ENCODE assay signal across 10 cellular contexts in the genomic region with DNA sequence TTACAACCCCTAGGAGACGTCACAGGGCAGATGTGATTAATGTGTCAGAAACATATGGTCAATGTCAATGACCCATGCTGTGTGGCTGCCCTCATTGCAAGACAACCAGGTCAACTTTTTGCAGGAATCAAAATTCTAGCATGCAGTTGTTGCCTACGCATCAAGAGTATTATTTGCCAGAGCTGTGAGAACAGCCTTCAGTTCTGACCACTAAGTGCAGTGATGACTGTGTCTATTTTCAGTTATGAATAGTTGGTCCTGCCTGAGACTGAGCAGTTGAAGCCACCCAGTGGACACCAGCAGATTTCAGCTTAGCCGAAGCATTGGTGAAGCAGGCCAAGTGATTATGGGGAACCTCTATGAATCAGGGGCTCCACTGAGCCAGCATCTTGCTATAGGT. TPM values are rescaled to one million over a fixed set of nuclear protein-coding genes. Genes with fewer than 3 reads are reported as not detected.
DNase-seq lines count a peak whose midpoint lies in the region; ATAC-seq and TF ChIP-seq lines count a peak whose summit lies in the region.
"Had no signal": no experiment of that assay in that cellular context is flagged by ENCODE, and none has a peak within 500 bp of the region (broad histone marks: within the 10 kb centered on the region; RNA-seq: fewer than 3 reads in every experiment).

No MANE protein-coding gene starts in this region.

- no peaks in the 10 kb centered on the region for H3K9me3 ChIP-seq in tibial artery
- no peaks in the 10 kb centered on the region for H3K9me3 ChIP-seq in Peyer's patch

- H3K27ac ChIP-seq in tibial artery = no peak overlapping the region
- H3K27ac ChIP-seq in Peyer's patch = no peak overlapping the region

- no peak for TF ChIP-seq POLR2A in Peyer's patch (IDR thresholded peaks at IDR 0.05)

- intact Hi-C loops in Right ventricle myocardium inferior (cut with DNase I) = loop anchor here (10.0 kb wide), 1 partner anchor 344 kb away; no protein-coding TSS in a partner anchor
- intact Hi-C loops in cardiac septum (cut with DNase I) = no loop called here
- intact Hi-C loops in tibial artery (cut with DNase I; ENCODE audit: low total_unique reads) = no loop called here

- ATAC-seq in Right ventricle myocardium inferior = peak; percentile 65
- ATAC-seq in HG02852 (IDR thresholded peaks at IDR 0.05; ENCODE audit: unreplicated experiment) = peak; percentile 96

- DNase-seq in Right ventricle myocardium inferior (ENCODE audit: missing footprints) = no peak
- no peak for DNase-seq in cardiac septum (ENCODE audit: low spot score)
- DNase-seq in NCI-H69 (lab: John Stamatoyannopoulos, UW) = peak; percentile 14
- DNase-seq in tibial artery = no peak
- no peak for DNase-seq in foreskin melanocyte
- no peak for DNase-seq in T-helper 9 cell
- no peak for DNase-seq in Peyer's patch
- DNase-seq: ACHN; activated CD4-positive, alpha-beta T cell treated with anti-CD3 and anti-CD28 coated beads, Interleukin-2, amount 50 U/mL, for 4 hours had no signal

- H3K27me3 ChIP-seq in tibial artery (no peaks in the 10 kb centered on the region), Peyer's patch (no peaks in the 10 kb centered on the region)

- H3K4me1 ChIP-seq in tibial artery = peaks cover 0 to 33% (median 4%) of the 10 kb centered on the region in 4 donors
- H3K4me1 ChIP-seq in Peyer's patch = no peaks in the 10 kb centered on the region

- peaks cover 0 to 20% (median 16%) of the 10 kb centered on the region in 3 donors for H3K36me3 ChIP-seq in tibial artery
- H3K36me3 ChIP-seq in Peyer's patch = no peaks in the 10 kb centered on the region

- H3K4me3 ChIP-seq in tibial artery (no peak overlapping the region), Peyer's patch (no peak overlapping the region)

- TF ChIP-seq CTCF in tibial artery (IDR thresholded peaks at IDR 0.05) (peak; percentile 13 to 16), Peyer's patch (IDR thresholded peaks at IDR 0.05) (no peak)

RNA-seq across cellular contexts. Expression of a gene that starts 47.3 kb away (rescaled TPM):
- total RNA-seq in Right ventricle myocardium inferior (68.7 TPM), cardiac septum (99.4 TPM), Peyer's patch (10 to 100 TPM; 20.1 to 75.9 (median 23.5) TPM)

Comparison
In these comparisons a context has a peak if more than half of its experiments do, and no peak if none do; other contexts are left out.
1. CTCF ChIP-seq: peak in tibial artery (2 of 2); none in Peyer's patch (0 of 6).